ENCODE assay signal across 30 cellular contexts in the genomic region with DNA sequence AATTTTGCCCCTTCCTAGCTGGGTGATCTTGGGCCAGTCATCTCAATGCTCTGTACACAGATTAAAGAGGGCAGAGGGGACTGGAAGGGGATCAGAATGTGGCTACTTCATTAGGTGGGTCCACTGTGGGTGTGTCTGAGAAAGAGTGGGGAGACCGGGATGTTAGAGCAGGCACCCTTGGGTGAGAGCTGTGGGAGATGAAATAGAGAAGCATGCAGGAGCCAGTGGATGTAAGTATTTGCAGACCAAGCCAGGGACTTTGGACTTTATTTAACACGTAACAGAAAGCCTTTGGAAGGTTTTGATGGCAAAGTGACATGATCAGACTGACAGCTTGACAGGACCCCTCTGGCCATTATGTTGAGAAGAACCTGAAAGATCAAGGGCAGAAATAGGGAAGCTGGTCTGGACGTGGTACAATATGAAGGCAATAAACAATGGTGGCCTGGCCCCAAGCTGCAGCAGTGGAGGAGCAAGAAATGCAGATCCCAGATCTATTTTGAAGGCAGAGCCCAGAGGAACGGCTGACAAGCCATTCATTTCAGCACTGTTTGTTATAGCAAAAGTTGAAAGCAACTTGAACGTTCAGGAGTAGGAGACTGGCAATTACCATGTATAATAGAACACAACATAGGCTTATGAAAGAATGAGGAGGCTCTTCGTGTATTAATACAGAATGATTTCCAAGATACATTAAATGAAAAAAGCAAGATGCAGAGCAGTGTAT.
"Had no signal": no experiment of that assay in that cellular context is flagged by ENCODE, and none has a peak within 500 bp of the region (broad histone marks: within the 10 kb centered on the region; RNA-seq: fewer than 3 reads in every experiment).

No MANE protein-coding gene starts in this region.

- H3K9me3 ChIP-seq: esophagus squamous epithelium, mucosa of descending colon, psoas muscle, stomach, testis, tibial artery had no signal

- H3K4me1 ChIP-seq: esophagus squamous epithelium, testis, tibial artery had no signal

- H3K27ac Mint-ChIP-seq: effector memory CD8-positive, alpha-beta T cell; immature natural killer cell; mesothelial cell of epicardium; naive B cell; nephron progenitor cell; stimulated activated effector memory CD8-positive, alpha-beta T cell treated with anti-CD3 and anti-CD28 coated beads, Interleukin-12 subunit alpha, Interleukin-12 subunit beta, amount 100 ng/mL, for 72 hours; type B pancreatic cell had no signal

- DNase-seq: dermis blood vessel endothelial cell; effector memory CD8-positive, alpha-beta T cell; erythroblast; esophagus squamous epithelium; foreskin melanocyte; hypothalamus; immature natural killer cell; islet precursor cell; kidney glomerular epithelial cell; left colon; left ventricle myocardium superior; mesenchymal stem cell; mucosa of descending colon; naive B cell; nephron progenitor cell; nucleus accumbens; psoas muscle; stimulated activated CD4-positive, alpha-beta T cell treated with anti-CD3 and anti-CD28 coated beads, Interleukin-2, amount 100 ng/mL, for 24 hours; stimulated activated CD4-positive, alpha-beta T cell treated with anti-CD3 and anti-CD28 coated beads, Interleukin-4, amount 100 ng/mL, for 24 hours; stimulated activated naive CD4-positive, alpha-beta T cell treated with Interleukin-2 at 50 U/mL for 16 hours; stomach; testis; tibial artery had no signal

- H3K27ac ChIP-seq: coronary artery, esophagus squamous epithelium, psoas muscle, testis, tibial artery had no signal

- H3K27me3 ChIP-seq: esophagus squamous epithelium, stomach, testis, tibial artery had no signal

- H3K36me3 Mint-ChIP-seq: immature natural killer cell; mesothelial cell of epicardium; naive B cell; stimulated activated effector memory CD8-positive, alpha-beta T cell treated with anti-CD3 and anti-CD28 coated beads, Interleukin-12 subunit alpha, Interleukin-12 subunit beta, amount 100 ng/mL, for 72 hours; type B pancreatic cell had no signal

- H3K4me3 Mint-ChIP-seq: central memory CD8-positive, alpha-beta T cell; effector memory CD8-positive, alpha-beta T cell; immature natural killer cell; mesothelial cell of epicardium; naive B cell; nephron progenitor cell; stimulated activated effector memory CD8-positive, alpha-beta T cell treated with anti-CD3 and anti-CD28 coated beads, Interleukin-12 subunit alpha, Interleukin-12 subunit beta, amount 100 ng/mL, for 72 hours; type B pancreatic cell had no signal

- H3K4me3 ChIP-seq: coronary artery, esophagus squamous epithelium, lung, mucosa of descending colon, psoas muscle, stomach, testis, tibial artery had no signal

- H3K4me1 Mint-ChIP-seq: central memory CD8-positive, alpha-beta T cell; immature natural killer cell; mesothelial cell of epicardium; naive B cell; nephron progenitor cell; stimulated activated effector memory CD8-positive, alpha-beta T cell treated with anti-CD3 and anti-CD28 coated beads, Interleukin-12 subunit alpha, Interleukin-12 subunit beta, amount 100 ng/mL, for 72 hours had no signal

- H3K36me3 ChIP-seq: esophagus squamous epithelium, stomach, tibial artery had no signal

- H3K9me3 Mint-ChIP-seq: central memory CD8-positive, alpha-beta T cell; effector memory CD8-positive, alpha-beta T cell; immature natural killer cell; mesothelial cell of epicardium; naive B cell; nephron progenitor cell; stimulated activated effector memory CD8-positive, alpha-beta T cell treated with anti-CD3 and anti-CD28 coated beads, Interleukin-12 subunit alpha, Interleukin-12 subunit beta, amount 100 ng/mL, for 72 hours; type B pancreatic cell had no signal

- ATAC-seq: effector memory CD8-positive, alpha-beta T cell; left colon; left ventricle myocardium superior; mucosa of descending colon; psoas muscle; sciatic nerve; stimulated activated effector memory CD8-positive, alpha-beta T cell treated with anti-CD3 and anti-CD28 coated beads, Interleukin-12 subunit alpha, Interleukin-12 subunit beta, amount 100 ng/mL, for 72 hours had no signal
